1 cellular context compared by ENCODE assay signal in the genomic region with DNA sequence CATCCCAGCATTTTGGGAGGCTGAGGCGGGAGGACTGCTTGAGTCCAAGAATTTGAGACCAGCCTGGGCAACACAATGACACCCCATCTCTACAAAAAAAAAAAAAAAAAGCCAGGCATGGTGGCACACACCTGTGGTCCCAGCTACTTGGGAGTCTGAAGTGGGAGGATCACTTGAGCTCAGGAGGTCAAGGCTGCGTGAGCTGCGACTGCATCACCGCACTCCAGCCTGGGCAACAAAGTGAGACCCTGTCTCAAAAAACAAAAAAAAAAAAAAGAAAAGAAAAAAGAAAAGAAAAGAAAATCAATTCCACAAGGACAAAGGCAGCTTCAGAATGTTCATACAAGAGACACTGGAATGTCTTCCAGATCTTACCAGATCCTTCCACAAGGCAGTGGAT.
A peak's percentile ranks its signal among the peaks of the same experiment; 100 is the strongest.
TF ChIP-seq lines count a peak whose summit lies in the region.

No MANE protein-coding gene starts in this region.

TF ChIP-seq in K562, 482 proteins besides CTCF, POLR2A, EP300 and RAD21:
- TF ChIP-seq ZNF121 (CRISPR knock-in tag; conservative IDR thresholded peaks at IDR 0.05): peak; percentile 66
